ENCODE assay signal across 10 cellular contexts in genomic region chr15:98953000-98953776, GRCh38. TPM values are rescaled to one million over a fixed set of nuclear protein-coding genes. Genes with fewer than 3 reads are reported as not detected.
DNase-seq lines count a peak whose midpoint lies in the region; ATAC-seq, FAIRE-seq and TF ChIP-seq lines count a peak whose summit lies in the region.
"Had no signal": no experiment of that assay in that cellular context is flagged by ENCODE, and none has a peak within 500 bp of the region (broad histone marks: within the 10 kb centered on the region; RNA-seq: fewer than 3 reads in every experiment).

No MANE protein-coding gene starts in this region.

- no peak overlapping the region for H2BK12ac ChIP-seq in neuronal stem cell (ENCODE audit: low read length)

- no peak overlapping the region for H2BK15ac ChIP-seq in neuronal stem cell (ENCODE audit: low read length)

- no peak overlapping the region for H2AK5ac ChIP-seq in neuronal stem cell (ENCODE audit: low read depth, low read length)

- DNase-seq in GM12891 (ENCODE audit: insufficient read length, low spot score): peak; percentile 40
- DNase-seq in activated T-helper 2 cell treated with anti-CD3 and anti-CD28 coated beads, Interferon-gamma antibody, Interleukin-2, Interleukin-4, amounts not matched to agents 10 μg/mL and 5 μg/mL and 100 μg/mL, durations not matched to agents 14 hours and 24 hours and 36 hours (ENCODE audit: low spot score): no peak
- no peak for DNase-seq in neuronal stem cell (ENCODE audit: low spot score)
- no peak for DNase-seq in NCI-H446 treated with DMSO at 0.1 percent for 48 hours (lab: John Stamatoyannopoulos, UW)
- DNase-seq in SK-N-SH: no peak
- DNase-seq in midbrain (lab: John Stamatoyannopoulos, UW): no peak
- no peak for DNase-seq in inferior parietal cortex (ENCODE audit: extremely low spot score)
- DNase-seq: mucosa of descending colon, NCI-H526 had no signal

- no peak for TF ChIP-seq RAD21 in SK-N-SH (IDR thresholded peaks at IDR 0.05; ENCODE audit: low read length)

- H4K20me1 ChIP-seq in SK-N-SH (ENCODE audit: insufficient read depth): no peaks in the 10 kb centered on the region

- H3K79me1 ChIP-seq in neuronal stem cell (ENCODE audit: low read depth, low read length): no peaks in the 10 kb centered on the region

- no CpG with 5 or more reads among the region's 19 CpGs for WGBS in neuronal stem cell (ENCODE audit: extremely low coverage in 2 of 2, insufficient read length in 2 of 2, insufficient replicate concordance in 1 of 2), 2 donors
- 97% methylated on average over 18 of the region's 19 CpGs for WGBS in SK-N-SH (ENCODE audit: low lambda C conversion rate)

- H3K18ac ChIP-seq in neuronal stem cell (ENCODE audit: low read length): no peak overlapping the region

- no peak overlapping the region for H2BK120ac ChIP-seq in neuronal stem cell (ENCODE audit: low read depth, low read length)

- no peaks in the 10 kb centered on the region for H3F3A ChIP-seq in SK-N-SH (replicated peaks; ENCODE audit: insufficient read depth)

- no peaks in the 10 kb centered on the region for H3K9me3 Mint-ChIP-seq in activated T-helper 2 cell treated with anti-CD3 and anti-CD28 coated beads, Interferon-gamma antibody, Interleukin-2, Interleukin-4, amounts not matched to agents 10 μg/mL and 5 μg/mL and 100 μg/mL, durations not matched to agents 14 hours and 24 hours and 36 hours

- no peak overlapping the region for H3K4me3 Mint-ChIP-seq in activated T-helper 2 cell treated with anti-CD3 and anti-CD28 coated beads, Interferon-gamma antibody, Interleukin-2, Interleukin-4, amounts not matched to agents 10 μg/mL and 5 μg/mL and 100 μg/mL, durations not matched to agents 14 hours and 24 hours and 36 hours (ENCODE audit: low read depth)

- H3K27me3 ChIP-seq in neuronal stem cell (ENCODE audit: control insufficient read depth in 3 of 3, insufficient read depth in 3 of 3, low read depth in 1 of 3, low read length in 3 of 3): no peaks in the 10 kb centered on the region
- no peaks in the 10 kb centered on the region for H3K27me3 ChIP-seq in SK-N-SH (ENCODE audit: insufficient read depth)

- POLR2A ChIA-PET in SK-N-SH (lab: Yijun Ruan, JAX): no interaction called here

- intact Hi-C loops in activated T-helper 2 cell treated with anti-CD3 and anti-CD28 coated beads, Interferon-gamma antibody, Interleukin-2, Interleukin-4, amounts not matched to agents 10 μg/mL and 5 μg/mL and 100 μg/mL, durations not matched to agents 14 hours and 24 hours and 36 hours (cut with micrococcal nuclease): loop anchor here (2.0 kb wide), 1 partner anchor 16 kb away; no protein-coding TSS in a partner anchor

- H3K9me3 ChIP-seq in neuronal stem cell (replicated peaks in 1 of 2; ENCODE audit: control insufficient read depth in 2 of 2, insufficient read depth in 1 of 2, low read depth in 1 of 2, low read length in 2 of 2): no peaks in the 10 kb centered on the region
- H3K9me3 ChIP-seq in SK-N-SH: no peaks in the 10 kb centered on the region
- H3K9me3 ChIP-seq: mucosa of descending colon had no signal

- no peak for TF ChIP-seq EP300 in SK-N-SH (IDR thresholded peaks at IDR 0.05; ENCODE audit: borderline replicate concordance in 1 of 2, low read depth in 1 of 2, low read length in 1 of 2)

- H3K9me2 ChIP-seq in SK-N-SH: no peaks in the 10 kb centered on the region

- H3K27ac Mint-ChIP-seq in activated T-helper 2 cell treated with anti-CD3 and anti-CD28 coated beads, Interferon-gamma antibody, Interleukin-2, Interleukin-4, amounts not matched to agents 10 μg/mL and 5 μg/mL and 100 μg/mL, durations not matched to agents 14 hours and 24 hours and 36 hours: peak overlapping the region; percentile 69

- no peaks in the 10 kb centered on the region for H3K4me1 ChIP-seq in neuronal stem cell (ENCODE audit: control insufficient read depth in 2 of 2, insufficient read depth in 1 of 2, low read depth in 1 of 2, low read length in 2 of 2)
- peaks cover 0 to 15% of the 10 kb centered on the region in 2 experiments; a peak in 1 of 4 replicates for H3K4me1 ChIP-seq in SK-N-SH (ENCODE audit: control insufficient read depth in 1 of 2, insufficient read depth in 2 of 2, low read depth in 1 of 2, low read length in 1 of 2)

- H3K4me2 ChIP-seq in neuronal stem cell (ENCODE audit: insufficient read depth, low read length, poor library complexity, severe bottlenecking) (no peak overlapping the region), SK-N-SH (no peak overlapping the region)

- H3K36me3 ChIP-seq in neuronal stem cell (replicated peaks in 1 of 2; ENCODE audit: control insufficient read depth in 2 of 2, insufficient read depth in 2 of 2, low read length in 2 of 2) (peaks cover 42 to 98% of the 10 kb centered on the region in 2 donors), SK-N-SH (replicated peaks in 1 of 2; ENCODE audit: control insufficient read depth in 1 of 2, insufficient read depth in 2 of 2, low read length in 1 of 2) (peaks cover 0 to 42% of the 10 kb centered on the region in 2 experiments)

- CTCF ChIA-PET in SK-N-SH (lab: Yijun Ruan, JAX): interaction anchor here (0.7 to 1.3 kb wide), 3 partner anchors 12 to 1784 kb away, joined by 3 to 4 read pairs (median 3); no protein-coding TSS in a partner anchor

- no peak overlapping the region for H4K8ac ChIP-seq in neuronal stem cell (ENCODE audit: low read depth, low read length)

- no peak for TF ChIP-seq CTCF in SK-N-SH (IDR thresholded peaks at IDR 0.05)

- no peak overlapping the region for H2AFZ ChIP-seq in neuronal stem cell (ENCODE audit: low read length)
- no peak overlapping the region for H2AFZ ChIP-seq in SK-N-SH (ENCODE audit: low read depth)

- no peak overlapping the region for H3K23ac ChIP-seq in neuronal stem cell (ENCODE audit: low read depth, low read length, poor library complexity)

- no peak for FAIRE-seq in GM12891 (lab: Jason Lieb, UNC)

- H3K4ac ChIP-seq in neuronal stem cell (ENCODE audit: low read length): no peak overlapping the region

- no peak overlapping the region for H2BK5ac ChIP-seq in neuronal stem cell (ENCODE audit: low read length)

- H3K27me3 Mint-ChIP-seq in activated T-helper 2 cell treated with anti-CD3 and anti-CD28 coated beads, Interferon-gamma antibody, Interleukin-2, Interleukin-4, amounts not matched to agents 10 μg/mL and 5 μg/mL and 100 μg/mL, durations not matched to agents 14 hours and 24 hours and 36 hours (ENCODE audit: low read depth): no peaks in the 10 kb centered on the region

- no peaks in the 10 kb centered on the region for H3K79me2 ChIP-seq in SK-N-SH (ENCODE audit: insufficient read depth)

- no peak overlapping the region for H3K14ac ChIP-seq in neuronal stem cell (ENCODE audit: low read length)

- H3K4me3 ChIP-seq in neuronal stem cell (ENCODE audit: low read length in 2 of 2) (no peak overlapping the region), SK-N-SH (ENCODE audit: low read depth in 2 of 2, low read length in 1 of 2) (no peak overlapping the region)
- H3K4me3 ChIP-seq: mucosa of descending colon had no signal

- no peak overlapping the region for H4K91ac ChIP-seq in neuronal stem cell (ENCODE audit: low read depth, low read length, poor library complexity)

- peaks cover 29% of the 10 kb centered on the region for H3K36me3 Mint-ChIP-seq in activated T-helper 2 cell treated with anti-CD3 and anti-CD28 coated beads, Interferon-gamma antibody, Interleukin-2, Interleukin-4, amounts not matched to agents 10 μg/mL and 5 μg/mL and 100 μg/mL, durations not matched to agents 14 hours and 24 hours and 36 hours (ENCODE audit: low read depth)

- H3K27ac ChIP-seq in neuronal stem cell (replicated peaks; ENCODE audit: low read length): no peak overlapping the region
- H3K27ac ChIP-seq in SK-N-SH (ENCODE audit: low read depth in 2 of 2, low read length in 1 of 2): no peak overlapping the region

- TF ChIP-seq POLR2A in GM12891 (IDR thresholded peaks at IDR 0.05; ENCODE audit: low read depth, low read length): no peak

- peaks cover 19% of the 10 kb centered on the region for H3K4me1 Mint-ChIP-seq in activated T-helper 2 cell treated with anti-CD3 and anti-CD28 coated beads, Interferon-gamma antibody, Interleukin-2, Interleukin-4, amounts not matched to agents 10 μg/mL and 5 μg/mL and 100 μg/mL, durations not matched to agents 14 hours and 24 hours and 36 hours (ENCODE audit: low read depth)

- peak; percentile 44 for ATAC-seq in GM21825 (IDR thresholded peaks at IDR 0.05; ENCODE audit: unreplicated experiment)

- H3K9ac ChIP-seq in neuronal stem cell (ENCODE audit: low read depth, low read length, poor library complexity): peak overlapping the region; percentile 74
- no peak overlapping the region for H3K9ac ChIP-seq in SK-N-SH

TF ChIP-seq in GM12891, 5 proteins besides CTCF, POLR2A, EP300 and RAD21:
- TF ChIP-seq SPI1 (IDR thresholded peaks at IDR 0.05; ENCODE audit: low read depth, low read length): no peak
- no peak for TF ChIP-seq POLR2AphosphoS5 (IDR thresholded peaks at IDR 0.05; ENCODE audit: low read depth, low read length)
- TF ChIP-seq POU2F2 (IDR thresholded peaks at IDR 0.05; ENCODE audit: low read depth, low read length): no peak
- TF ChIP-seq PAX5 (IDR thresholded peaks at IDR 0.05; ENCODE audit: insufficient read depth, low read length, severe bottlenecking): no peak
- TF ChIP-seq TAF1 (IDR thresholded peaks at IDR 0.05; ENCODE audit: low read depth, low read length): no peak

RNA-seq across cellular contexts. Expression of gene PGPEP1L, which starts 54.4 kb away (rescaled TPM):
- polyA plus RNA-seq in GM12891 (2012; ENCODE audit: low read depth, missing spikeins): not detected
- total RNA-seq in activated T-helper 2 cell treated with anti-CD3 and anti-CD28 coated beads, Interferon-gamma antibody, Interleukin-2, Interleukin-4, amounts not matched to agents 10 μg/mL and 5 μg/mL and 100 μg/mL, durations not matched to agents 14 hours and 24 hours and 36 hours: not detected in 2 replicates
- polyA plus RNA-seq in neuronal stem cell (2013, experiment 1 of 2): not detected
- not detected for polyA plus RNA-seq in neuronal stem cell (2013, experiment 2 of 2)
- not detected in 2 replicates for polyA plus RNA-seq in SK-N-SH (2012; rRNA removed)
- polyA plus RNA-seq in SK-N-SH (2012; cell fraction: cytosol; rRNA removed): not detected in 2 replicates
- 0.07 and 0.26 TPM in 2 replicates for polyA plus RNA-seq in SK-N-SH (2012; cell fraction: nucleus; rRNA removed)
- total RNA-seq: mucosa of descending colon had no signal
